10 cellular contexts compared by ENCODE assay signal in the genomic region with DNA sequence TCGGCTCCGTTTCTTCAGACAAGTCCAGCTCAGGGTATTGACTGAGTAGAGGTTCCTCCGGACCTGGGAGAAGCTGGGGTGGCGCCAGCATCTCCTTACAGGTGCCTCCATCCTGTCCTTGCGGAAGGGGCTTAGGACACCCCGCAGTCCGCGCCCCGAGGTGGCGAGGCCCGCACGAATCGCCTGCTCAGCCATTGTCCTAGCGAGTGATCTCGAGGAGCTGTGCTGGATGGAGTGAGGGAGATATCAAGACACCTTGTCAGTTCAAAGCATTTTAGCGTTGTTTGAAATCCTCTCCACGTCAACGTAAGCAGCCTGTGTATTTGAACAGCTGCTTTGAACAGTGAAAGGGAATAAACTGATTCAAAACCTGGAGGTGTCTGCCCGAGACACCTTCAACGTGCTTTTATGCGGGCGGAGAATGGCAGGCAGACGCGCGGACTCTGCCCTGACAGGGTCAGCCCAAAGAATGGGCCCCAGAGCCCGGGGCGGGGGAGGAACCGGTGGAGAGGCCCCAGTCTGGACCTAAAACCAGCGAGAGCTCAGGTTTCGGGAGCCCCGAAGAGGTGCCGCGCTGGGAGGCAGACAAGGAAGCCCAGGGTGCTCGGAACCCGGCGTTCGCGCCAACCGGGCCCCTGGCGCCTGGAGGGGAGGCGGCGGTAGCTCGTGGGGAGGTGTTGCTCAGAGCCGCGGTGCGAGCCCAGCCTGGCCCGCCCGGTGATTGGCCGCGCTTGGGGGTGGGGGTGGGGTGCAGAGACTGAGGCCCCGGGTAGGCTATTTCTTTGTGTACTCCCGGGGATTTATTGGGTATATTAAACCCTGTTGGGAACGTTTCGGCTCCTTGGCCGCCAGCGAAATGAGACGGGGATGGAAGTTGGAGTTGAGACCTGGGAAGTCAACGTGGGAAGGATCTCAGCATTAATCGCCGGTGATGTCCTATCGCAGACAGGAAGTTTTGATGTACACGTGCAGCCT. TPM values are rescaled to one million over a fixed set of nuclear protein-coding genes. Genes with fewer than 3 reads are reported as not detected.
DNase-seq lines count a peak whose midpoint lies in the region; ATAC-seq and TF ChIP-seq lines count a peak whose summit lies in the region.
"Had no signal": no experiment of that assay in that cellular context is flagged by ENCODE, and none has a peak within 500 bp of the region (broad histone marks: within the 10 kb centered on the region; RNA-seq: fewer than 3 reads in every experiment).

No MANE protein-coding gene starts in this region.

- POLR2A ChIA-PET in PC-9 (lab: Charles Lee; ENCODE audit: unreplicated experiment) = interaction anchor here (0.6 kb wide), 1 partner anchor 22 kb away, joined by 5 read pairs; no protein-coding TSS in a partner anchor

- H3K4me1 Mint-ChIP-seq in stimulated activated naive B cell treated with anti-CD40 and anti-IgM and Interleukin-4, amounts not matched to agents 10 μg/mL and 1 μg/mL and 100 μg/mL, for 72 hours = peaks cover 54 to 73% of the 10 kb centered on the region in 2 donors

- peak overlapping the region; percentile 70 to 80 for H3K4me3 Mint-ChIP-seq in stimulated activated naive B cell treated with anti-CD40 and anti-IgM and Interleukin-4, amounts not matched to agents 10 μg/mL and 1 μg/mL and 100 μg/mL, for 72 hours

- no peaks in the 10 kb centered on the region for H3K79me2 ChIP-seq in PC-9 (ENCODE audit: low read depth)

- H4K20me1 ChIP-seq in PC-9 (ENCODE audit: insufficient read depth) = no peaks in the 10 kb centered on the region

- peak; percentile 64 for DNase-seq in activated effector memory CD4-positive, alpha-beta T cell treated with anti-CD3 and anti-CD28 coated beads, Interleukin-2, amount 50 U/mL, for 16 hours
- no peak for DNase-seq in activated effector memory CD4-positive, alpha-beta T cell treated with Interleukin-2 at 50 U/mL for 16 hours
- DNase-seq in SHP77 treated with DMSO at 0.1 percent for 48 hours (lab: John Stamatoyannopoulos, UW) = peak; percentile 48
- DNase-seq in stimulated activated naive B cell treated with anti-CD40 and anti-IgM and Interleukin-4, amounts not matched to agents 10 μg/mL and 1 μg/mL and 100 μg/mL, for 72 hours = no peak
- no peak for DNase-seq in PC-9

- intact Hi-C loops in PC-9 (cut with micrococcal nuclease; ENCODE audit: unreplicated experiment) = no loop called here

- no TSS peak for BruUV-seq in PC-9 (replicated peaks; lab: Mats Ljungman, UMichigan)

- no peaks in the 10 kb centered on the region for H3K9me3 ChIP-seq in PC-9 (ENCODE audit: insufficient read depth, low read depth)

- H3K27ac Mint-ChIP-seq in stimulated activated naive B cell treated with anti-CD40 and anti-IgM and Interleukin-4, amounts not matched to agents 10 μg/mL and 1 μg/mL and 100 μg/mL, for 72 hours = peak overlapping the region; percentile 86

- peaks cover 12% of the 10 kb centered on the region; the same call in 1 of the 2 replicates for H3K27me3 ChIP-seq in PC-9 (ENCODE audit: insufficient read depth, low read depth)

- H3K9me2 ChIP-seq in PC-9 (ENCODE audit: insufficient read depth) = no peaks in the 10 kb centered on the region

- H3K36me3 ChIP-seq in PC-9 (ENCODE audit: low read depth) = no peaks in the 10 kb centered on the region

- H3F3A ChIP-seq in PC-9 (ENCODE audit: insufficient read depth, low read depth) = no peaks in the 10 kb centered on the region

- no peaks in the 10 kb centered on the region for H3K9me3 Mint-ChIP-seq in stimulated activated naive B cell treated with anti-CD40 and anti-IgM and Interleukin-4, amounts not matched to agents 10 μg/mL and 1 μg/mL and 100 μg/mL, for 72 hours

- peaks cover 3 to 4% of the 10 kb centered on the region in 2 donors for H3K36me3 Mint-ChIP-seq in stimulated activated naive B cell treated with anti-CD40 and anti-IgM and Interleukin-4, amounts not matched to agents 10 μg/mL and 1 μg/mL and 100 μg/mL, for 72 hours

- CTCF ChIA-PET in PC-9 (lab: Charles Lee) = no interaction called here

- peaks cover 72 to 82% of the 10 kb centered on the region in 2 donors for H3K27me3 Mint-ChIP-seq in stimulated activated naive B cell treated with anti-CD40 and anti-IgM and Interleukin-4, amounts not matched to agents 10 μg/mL and 1 μg/mL and 100 μg/mL, for 72 hours

- H3K27ac ChIP-seq in PC-9 = no peak overlapping the region

- no peak for ATAC-seq in stimulated activated naive B cell treated with anti-CD40 and anti-IgM and Interleukin-4, amounts not matched to agents 10 μg/mL and 1 μg/mL and 100 μg/mL, for 72 hours (replicated peaks)
- ATAC-seq in GM21717 (IDR thresholded peaks at IDR 0.05; ENCODE audit: unreplicated experiment) = no peak
- no peak for ATAC-seq in GM21576 (IDR thresholded peaks at IDR 0.05; ENCODE audit: unreplicated experiment)
- ATAC-seq: K562 had no signal

- no peak overlapping the region for H2AFZ ChIP-seq in PC-9

- TF ChIP-seq CTCF in PC-9 (conservative IDR thresholded peaks at IDR 0.05) = no peak

- H3K4me1 ChIP-seq in PC-9 (replicated peaks; ENCODE audit: insufficient read depth) = 0 out of 2 replicates have a peak, but pooled peaks cover 3% of the 10 kb centered on the region

- no peak overlapping the region for H3K4me2 ChIP-seq in PC-9

- H3K4me3 ChIP-seq in iPS-11a (ENCODE audit: low read depth, low read length) (peak overlapping the region; percentile 20), PC-9 (no peak overlapping the region)
- H3K4me3 ChIP-seq: K562 had no signal

RNA-seq across cellular contexts. Expression of gene POU3F2, which starts 3.0 kb away (rescaled TPM):
- total RNA-seq in PC-9 (2021) = not detected in 2 replicates
- total RNA-seq: pulmonary artery endothelial cell had no signal

Comparison
In these comparisons a context has a peak if more than half of its experiments do, and no peak if none do; other contexts are left out.
1. DNase-seq: peak in activated effector memory CD4-positive, alpha-beta T cell treated with anti-CD3 and anti-CD28 coated beads, Interleukin-2, amount 50 U/mL, for 16 hours (single experiment) and SHP77 treated with DMSO at 0.1 percent for 48 hours (single experiment); none in activated effector memory CD4-positive, alpha-beta T cell treated with Interleukin-2 at 50 U/mL for 16 hours (single experiment), stimulated activated naive B cell treated with anti-CD40 and anti-IgM and Interleukin-4, amounts not matched to agents 10 μg/mL and 1 μg/mL and 100 μg/mL, for 72 hours (single experiment) and PC-9 (0 of 2).